25 cellular contexts compared by ENCODE assay signal in the genomic region with DNA sequence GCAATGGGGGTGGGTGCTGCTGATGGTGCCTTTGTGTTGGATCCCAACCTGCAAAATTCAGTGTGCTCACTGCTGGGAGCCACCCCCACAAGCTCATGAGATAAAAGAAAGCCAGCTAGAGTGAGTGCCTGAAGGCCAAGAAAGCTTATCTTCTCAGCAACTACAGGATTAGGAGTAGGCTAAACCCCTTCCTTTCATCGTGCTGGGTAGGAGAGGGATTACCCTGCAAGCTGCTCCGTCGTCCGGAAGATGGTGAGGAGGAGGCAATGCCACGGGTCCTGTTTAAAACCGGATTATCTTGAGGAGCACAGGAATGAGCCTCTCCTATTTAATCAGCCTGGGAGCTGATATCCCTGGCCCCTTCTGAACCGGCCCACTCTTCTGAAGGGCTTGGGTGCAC.
"Had no signal": no experiment of that assay in that cellular context is flagged by ENCODE, and none has a peak within 500 bp of the region (broad histone marks: within the 10 kb centered on the region; RNA-seq: fewer than 3 reads in every experiment).

No MANE protein-coding gene starts in this region.

- H3K9me3 ChIP-seq: ascending aorta, colonic mucosa, esophagus muscularis mucosa, heart left ventricle, thoracic aorta had no signal

- H3K27me3 ChIP-seq: ascending aorta, colonic mucosa, esophagus muscularis mucosa, foreskin keratinocyte, heart left ventricle, spleen had no signal

- H3K27ac ChIP-seq: ascending aorta, cardiac muscle cell, colonic mucosa, esophagus muscularis mucosa, foreskin keratinocyte, heart left ventricle, spleen, thoracic aorta had no signal

- H3K36me3 ChIP-seq: ascending aorta, cardiac muscle cell, colonic mucosa, heart left ventricle, spleen had no signal

- H3K4me1 ChIP-seq: ascending aorta, colonic mucosa, esophagus muscularis mucosa, foreskin keratinocyte, spleen had no signal

- DNase-seq: activated CD4-positive, alpha-beta memory T cell treated with anti-CD3 and anti-CD28 coated beads for 36 hours; activated CD4-positive, alpha-beta T cell treated with anti-CD3 and anti-CD28 coated beads, Interleukin-2, amount 10 ng/mL, durations not matched to agents 24 days and 14 days; activated CD4-positive, CD25-positive, alpha-beta regulatory T cell treated with anti-CD3 and anti-CD28 coated beads, Interleukin-2, amount 50 U/mL, for 72 hours; activated CD8-positive, alpha-beta memory T cell treated with anti-CD3 and anti-CD28 coated beads, Interleukin-2, amount 50 U/mL, for 4 hours; activated gamma-delta T cell; activated naive CD4-positive, alpha-beta T cell treated with anti-CD3 and anti-CD28 coated beads, Interleukin-2, amount 10 ng/mL, durations not matched to agents 7 days and 5 days; activated naive CD8-positive, alpha-beta T cell treated with anti-CD3 and anti-CD28 coated beads, Interleukin-2, amount 10 ng/mL, durations not matched to agents 7 days and 5 days; activated T-cell treated with anti-CD3 and anti-CD28 coated beads, Interleukin-2, amount 50 U/mL, for 1 hour; cerebellar nuclear complex; colonic mucosa; foreskin keratinocyte; heart left ventricle; midbrain; naive thymus-derived CD4-positive, alpha-beta T cell; occipital lobe; right cardiac atrium; spleen; stimulated activated naive CD8-positive, alpha-beta T cell treated with anti-CD3 and anti-CD28 coated beads, Interleukin-15, Interleukin-2, amounts not matched to agents 100 U/mL and 50 U/mL, for 24 hours; T-helper 17 cell; T1000; trophoblast cell had no signal

- H3K4me3 ChIP-seq: ascending aorta, cardiac muscle cell, colonic mucosa, esophagus muscularis mucosa, heart left ventricle, spleen, thoracic aorta had no signal
